8 cellular contexts compared by ENCODE assay signal in genomic region chr9:75889977-75890540, GRCh38. TPM values are rescaled to one million over a fixed set of nuclear protein-coding genes. Genes with fewer than 3 reads are reported as not detected.
DNase-seq lines count a peak whose midpoint lies in the region; ATAC-seq, FAIRE-seq and TF ChIP-seq lines count a peak whose summit lies in the region.

No MANE protein-coding gene starts in this region.

- peak overlapping the region; percentile 97 for H2AFZ ChIP-seq in GM23338
- H2AFZ ChIP-seq in PC-9: peak overlapping the region; percentile 92
- peak overlapping the region; percentile 64 for H2AFZ ChIP-seq in keratinocyte (ENCODE audit: control insufficient read depth, low read length)
- peak overlapping the region; percentile 99 for H2AFZ ChIP-seq in smooth muscle cell (ENCODE audit: low read depth)

- FAIRE-seq in keratinocyte (lab: Jason Lieb, UNC): peak; percentile 90

- H3K27me3 ChIP-seq in GM23338 (ENCODE audit: insufficient read depth): peaks cover 19% of the 10 kb centered on the region; the same call in 1 of the 2 replicates
- no peaks in the 10 kb centered on the region for H3K27me3 ChIP-seq in PC-9 (ENCODE audit: insufficient read depth, low read depth)
- H3K27me3 ChIP-seq in keratinocyte (ENCODE audit: control insufficient read depth, extremely low read depth, insufficient read depth, low read length): peaks cover 10% of the 10 kb centered on the region
- peaks cover 36% of the 10 kb centered on the region for H3K27me3 ChIP-seq in smooth muscle cell (ENCODE audit: low read depth)

- H3K4me3 ChIP-seq in GM23338: peak overlapping the region; percentile 84
- H3K4me3 ChIP-seq in PC-9: peak overlapping the region; percentile 76
- H3K4me3 ChIP-seq in cardiac fibroblast (replicated peaks in 1 of 2; ENCODE audit: low read depth in 2 of 2, low read length in 2 of 2): peak overlapping the region; percentile 66 to 75
- H3K4me3 ChIP-seq in keratinocyte (ENCODE audit: control insufficient read depth in 2 of 3, extremely low read depth in 1 of 3, insufficient read depth in 2 of 3, low read depth in 1 of 3, low read length in 3 of 3): peak overlapping the region; percentile 64 to 83 (median 74)
- H3K4me3 ChIP-seq in smooth muscle cell: peak overlapping the region; percentile 81

- H3K9me2 ChIP-seq in GM23338 (ENCODE audit: insufficient read depth): no peaks in the 10 kb centered on the region
- no peaks in the 10 kb centered on the region for H3K9me2 ChIP-seq in PC-9 (ENCODE audit: insufficient read depth)

- peak overlapping the region; percentile 87 for H3K4me3 Mint-ChIP-seq in GM23338

- CTCF ChIA-PET in PC-9 (lab: Charles Lee): interaction anchor here (0.6 to 0.8 kb wide), 3 partner anchors 24 to 815 kb away, joined by 3 to 7 read pairs (median 5); no protein-coding TSS in a partner anchor

- no peak overlapping the region for H3K27ac ChIP-seq in GM23338 (ENCODE audit: low read depth)
- peak overlapping the region; percentile 73 for H3K27ac ChIP-seq in PC-9
- peak overlapping the region; percentile 63 for H3K27ac ChIP-seq in keratinocyte (ENCODE audit: control insufficient read depth, insufficient read depth, low read length)
- peak overlapping the region; percentile 64 for H3K27ac ChIP-seq in smooth muscle cell (ENCODE audit: low read depth)

- no peaks in the 10 kb centered on the region for H3K9me3 Mint-ChIP-seq in GM23338

- peak overlapping the region; percentile 90 for H3K4me2 ChIP-seq in GM23338
- peak overlapping the region; percentile 97 for H3K4me2 ChIP-seq in PC-9
- peak overlapping the region; percentile 73 for H3K4me2 ChIP-seq in keratinocyte (ENCODE audit: control insufficient read depth, extremely low read depth, insufficient read depth, low read depth, low read length)
- H3K4me2 ChIP-seq in smooth muscle cell: peak overlapping the region; percentile 98

- H3K9me3 ChIP-seq in PC-9 (ENCODE audit: insufficient read depth, low read depth) (no peaks in the 10 kb centered on the region), keratinocyte (ENCODE audit: control insufficient read depth, low read depth, low read length) (no peaks in the 10 kb centered on the region), smooth muscle cell (replicated peaks; ENCODE audit: low read depth) (no peaks in the 10 kb centered on the region)

- H4K20me1 ChIP-seq in GM23338 (replicated peaks; ENCODE audit: insufficient read depth) (0 out of 2 replicates have a peak, but pooled peaks cover 7% of the 10 kb centered on the region), PC-9 (ENCODE audit: insufficient read depth) (no peaks in the 10 kb centered on the region), keratinocyte (ENCODE audit: control insufficient read depth, extremely low read depth, insufficient read depth, low read length) (no peaks in the 10 kb centered on the region), smooth muscle cell (ENCODE audit: low read depth) (peaks cover 8% of the 10 kb centered on the region)

- dilution Hi-C loops in keratinocyte (cut with MboI; ENCODE audit: extremely low pct_ligation_motif_present, low sequenced_read_pairs): loop anchor here (25.0 kb wide), 1 partner anchor 628 kb away; no protein-coding TSS in a partner anchor

- no peaks in the 10 kb centered on the region for H3K36me3 Mint-ChIP-seq in GM23338 (ENCODE audit: low read depth)

- under 1% methylated on average over 27 of the region's 28 CpGs for WGBS in smooth muscle cell (ENCODE audit: low lambda C conversion rate)

- H3K27ac Mint-ChIP-seq in GM23338: no peak overlapping the region

- H3K4me1 Mint-ChIP-seq in GM23338: peaks cover 36% of the 10 kb centered on the region

- H3K4me1 ChIP-seq in GM23338 (ENCODE audit: insufficient read depth): peaks cover 36% of the 10 kb centered on the region
- H3K4me1 ChIP-seq in PC-9 (replicated peaks; ENCODE audit: insufficient read depth): peaks cover 30% of the 10 kb centered on the region
- peaks cover 17% of the 10 kb centered on the region for H3K4me1 ChIP-seq in keratinocyte (ENCODE audit: control insufficient read depth, extremely low read depth, insufficient read depth, low read length)
- peaks cover 15% of the 10 kb centered on the region for H3K4me1 ChIP-seq in smooth muscle cell (ENCODE audit: low read depth)

- no peaks in the 10 kb centered on the region for H3F3A ChIP-seq in GM23338 (replicated peaks; ENCODE audit: low read depth)
- H3F3A ChIP-seq in PC-9 (ENCODE audit: insufficient read depth, low read depth): peaks cover 24% of the 10 kb centered on the region
- H3F3A ChIP-seq in smooth muscle cell (ENCODE audit: low read depth): no peaks in the 10 kb centered on the region

- intact Hi-C loops in PC-9 (cut with micrococcal nuclease; ENCODE audit: unreplicated experiment): loop anchor here (1.0 to 10.0 kb wide), 4 partner anchors 74 to 485 kb away; no protein-coding TSS in a partner anchor

- ATAC-seq in GM23338 (0 out of 3 replicates have a peak, but pooled peaks have one; percentile 1), HG03175 (IDR thresholded peaks at IDR 0.05; ENCODE audit: unreplicated experiment) (no peak), GM19452 (IDR thresholded peaks at IDR 0.05; ENCODE audit: unreplicated experiment) (no peak)

- POLR2A ChIA-PET in PC-9 (lab: Charles Lee; ENCODE audit: unreplicated experiment): interaction anchor here (0.7 to 0.8 kb wide), 2 partner anchors 28 to 89 kb away, joined by 5 to 8 read pairs; no protein-coding TSS in a partner anchor

- H3K9ac ChIP-seq in keratinocyte (ENCODE audit: control insufficient read depth, extremely low read depth, insufficient read depth, low read length) (peak overlapping the region; percentile 65), smooth muscle cell (ENCODE audit: low read depth) (peak overlapping the region; percentile 46)

- H3K79me2 ChIP-seq in GM23338 (replicated peaks; ENCODE audit: insufficient read depth) (peaks cover 41% of the 10 kb centered on the region), PC-9 (ENCODE audit: low read depth) (peaks cover 39% of the 10 kb centered on the region), keratinocyte (ENCODE audit: control insufficient read depth, insufficient read depth, low read length) (no peaks in the 10 kb centered on the region), smooth muscle cell (ENCODE audit: low read depth) (no peaks in the 10 kb centered on the region)

- DNase-seq in Ammon's horn (ENCODE audit: low spot score) (peak; percentile 65), GM23338 (ENCODE audit: low spot score) (peak; percentile 33), PC-9 (peak; percentile 45 to 68), cardiac fibroblast (ENCODE audit: low read depth in 2 of 2) (peak; percentile 71 to 79), keratinocyte (ENCODE audit: low read depth, low spot score) (no peak), smooth muscle cell (lab: John Stamatoyannopoulos, UW; ENCODE audit: unreplicated experiment) (no peak)

- BruUV-seq in PC-9 (replicated peaks; lab: Mats Ljungman, UMichigan): TSS peak; percentile 64

- H3K9me1 ChIP-seq in keratinocyte (ENCODE audit: control insufficient read depth, extremely low read depth, insufficient read depth, low read length): no peaks in the 10 kb centered on the region

- H3K36me3 ChIP-seq in GM23338 (ENCODE audit: insufficient read depth) (no peaks in the 10 kb centered on the region), PC-9 (ENCODE audit: low read depth) (no peaks in the 10 kb centered on the region), keratinocyte (ENCODE audit: control insufficient read depth in 2 of 2, extremely low read depth in 1 of 2, insufficient read depth in 2 of 2, low read length in 2 of 2) (no peaks in the 10 kb centered on the region), smooth muscle cell (ENCODE audit: low read depth) (no peaks in the 10 kb centered on the region)

- no peak for TF ChIP-seq CTCF in GM23338 (conservative IDR thresholded peaks at IDR 0.05; ENCODE audit: low read depth in 2 of 2)
- no peak for TF ChIP-seq CTCF in PC-9 (conservative IDR thresholded peaks at IDR 0.05)
- no peak for TF ChIP-seq CTCF in cardiac fibroblast (IDR thresholded peaks at IDR 0.05; ENCODE audit: low read depth, low read length)
- no peak for TF ChIP-seq CTCF in keratinocyte (optimal IDR thresholded peaks at IDR 0.05 in 1 of 3, IDR thresholded peaks at IDR 0.05 in 1 of 3, conservative IDR thresholded peaks at IDR 0.05 in 1 of 3; ENCODE audit: extremely low read depth in 1 of 3, insufficient read depth in 2 of 3, low read length in 3 of 3)
- TF ChIP-seq CTCF in smooth muscle cell (IDR thresholded peaks at IDR 0.05; ENCODE audit: borderline replicate concordance, insufficient read depth, poor library complexity, severe bottlenecking): no peak

- H3K27me3 Mint-ChIP-seq in GM23338 (ENCODE audit: insufficient read depth, low read depth, poor library complexity): peaks cover 27% of the 10 kb centered on the region

TF ChIP-seq in GM23338, 12 proteins besides CTCF, POLR2A, EP300 and RAD21:
- TF ChIP-seq EZH2 (IDR thresholded peaks at IDR 0.05; ENCODE audit: low read depth, unreplicated experiment): peak; percentile 43
- no peak for TF ChIP-seq EZH2phosphoT487 (IDR thresholded peaks at IDR 0.05; ENCODE audit: unreplicated experiment)

RNA-seq across cellular contexts. Expression of gene PCSK5, which starts 0.4 kb away (rescaled TPM):
- total RNA-seq in GM23338 (2014; rRNA removed; shearing (Covaris generic)): 30.8 and 34.8 TPM in 2 replicates
- polyA plus RNA-seq in GM23338 (2016; fragmentation: Nextera tagmentation; extraction: Ambion mirVana) (12.3 and 15.6 TPM in 2 replicates), keratinocyte (1.5 to 2.4 TPM (median 1.9 TPM) in 3 replicates), smooth muscle cell (2.8 and 3.4 TPM in 2 replicates)
- total RNA-seq in PC-9 (2021) (8.2 and 9.8 TPM in 2 replicates), smooth muscle cell (2.2 and 2.3 TPM in 2 replicates)
- 0.91 TPM for polyA plus RNA-seq in keratinocyte (2011; ENCODE audit: low read depth)
- 0.53 and 0.84 TPM in 2 replicates for polyA plus RNA-seq in keratinocyte (2011; cell fraction: cytosol; rRNA removed)
- polyA plus RNA-seq in keratinocyte (2011; cell fraction: nucleus; rRNA removed): 4.2 and 4.7 TPM in 2 replicates
- 1.3 and 2.1 TPM in 2 replicates for polyA plus RNA-seq in keratinocyte (2012; ENCODE audit: low replicate concordance)
- polyA minus RNA-seq in keratinocyte: 5.2 to 8.3 TPM (median 5.7 TPM) in 3 replicates
- 1.7 TPM for polyA minus RNA-seq in keratinocyte (2011; cell fraction: cytosol; rRNA and poly(A)+ RNA removed)
- polyA minus RNA-seq in keratinocyte (2011; cell fraction: nucleus; rRNA and poly(A)+ RNA removed): 9.2 and 12.7 TPM in 2 replicates

Comparison
In these comparisons a context has a peak if more than half of its experiments do, and no peak if none do; other contexts are left out.
1. DNase-seq: peak in Ammon's horn (single experiment), GM23338 (single experiment), PC-9 (2 of 2) and cardiac fibroblast (2 of 2); none in keratinocyte (single experiment) and smooth muscle cell (single experiment).
2. Peak in every context shown above with its lines, with median percentiles within 50 percentile points of each other: H2AFZ ChIP-seq, H3K4me2 ChIP-seq and H3K4me3 ChIP-seq.